ENCODE assay signal across 15 cellular contexts in the genomic region with DNA sequence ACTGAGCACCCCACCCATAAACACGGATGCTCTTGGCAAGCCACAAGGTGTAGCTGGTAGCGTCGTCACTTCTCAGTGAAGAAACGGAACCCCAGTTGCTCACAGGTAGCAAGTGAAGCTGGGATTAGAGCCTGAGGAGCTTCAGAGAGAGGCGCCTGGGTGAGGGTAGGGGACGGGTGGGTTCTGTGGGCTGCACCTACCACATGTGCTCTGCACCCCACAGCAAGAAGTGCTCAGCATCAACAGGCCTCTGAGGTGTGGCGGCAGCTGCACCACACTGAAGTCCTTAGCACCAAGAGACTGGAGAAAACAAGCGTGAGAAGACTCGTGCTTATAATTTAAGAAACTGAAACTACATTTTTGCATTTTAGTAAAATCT. TPM values are rescaled to one million over a fixed set of nuclear protein-coding genes. Genes with fewer than 3 reads are reported as not detected.
DNase-seq lines count a peak whose midpoint lies in the region; ATAC-seq and TF ChIP-seq lines count a peak whose summit lies in the region.
"Had no signal": no experiment of that assay in that cellular context is flagged by ENCODE, and none has a peak within 500 bp of the region (broad histone marks: within the 10 kb centered on the region; RNA-seq: fewer than 3 reads in every experiment).

No MANE protein-coding gene starts in this region.

- no peaks in the 10 kb centered on the region for H3K9me3 ChIP-seq in MM.1S (replicated peaks; ENCODE audit: insufficient read depth, low read length)
- no peaks in the 10 kb centered on the region for H3K9me3 ChIP-seq in uterus
- H3K9me3 ChIP-seq: esophagus muscularis mucosa had no signal

- H3K4me3 ChIP-seq in MM.1S (ENCODE audit: low read length): peak overlapping the region; percentile 18; the same call in 1 of the 2 replicates
- no peak overlapping the region for H3K4me3 ChIP-seq in uterus
- H3K4me3 ChIP-seq: coronary artery, esophagus muscularis mucosa, hepatocyte had no signal

- H3K27me3 Mint-ChIP-seq in activated naive CD4-positive, alpha-beta T cell treated with anti-CD3 and anti-CD28 coated beads, Interleukin-2, amount 50 U/mL, for 24 hours: no peaks in the 10 kb centered on the region
- H3K27me3 Mint-ChIP-seq in central memory CD8-positive, alpha-beta T cell: no peaks in the 10 kb centered on the region
- H3K27me3 Mint-ChIP-seq: B cell had no signal

- TF ChIP-seq CTCF in MM.1S (IDR thresholded peaks at IDR 0.05; ENCODE audit: low read length) (no peak), uterus (IDR thresholded peaks at IDR 0.05) (no peak)

- H4K20me1 ChIP-seq in MM.1S (ENCODE audit: insufficient read depth, low read length): no peaks in the 10 kb centered on the region

- peak overlapping the region; percentile 21 for H2AFZ ChIP-seq in MM.1S (ENCODE audit: low read length)
- H2AFZ ChIP-seq: hepatocyte had no signal

- H3K9me2 ChIP-seq in MM.1S (replicated peaks; ENCODE audit: insufficient read depth, low read length): no peaks in the 10 kb centered on the region

- H3K36me3 Mint-ChIP-seq in activated naive CD4-positive, alpha-beta T cell treated with anti-CD3 and anti-CD28 coated beads, Interleukin-2, amount 50 U/mL, for 24 hours: peaks cover 5% of the 10 kb centered on the region
- H3K36me3 Mint-ChIP-seq in central memory CD8-positive, alpha-beta T cell (ENCODE audit: insufficient read depth): peaks cover 5% of the 10 kb centered on the region

- peaks cover 24% of the 10 kb centered on the region for H3F3A ChIP-seq in MM.1S (ENCODE audit: insufficient read depth, low read length)

- H3K27ac ChIP-seq in MM.1S (ENCODE audit: low read length): peak overlapping the region; percentile 76
- H3K27ac ChIP-seq in temporal lobe (ENCODE audit: low read depth, low read length): peak overlapping the region; percentile 99
- H3K27ac ChIP-seq in uterus: no peak overlapping the region
- H3K27ac ChIP-seq: coronary artery, hepatocyte had no signal

- intact Hi-C loops in uterus (cut with DNase I; ENCODE audit: low total_unique reads): no loop called here

- H3K4me1 ChIP-seq in MM.1S (ENCODE audit: low read length) (peaks cover 23% of the 10 kb centered on the region), uterus (no peaks in the 10 kb centered on the region)

- no peaks in the 10 kb centered on the region for H3K79me2 ChIP-seq in MM.1S (ENCODE audit: low read length)
- H3K79me2 ChIP-seq: hepatocyte had no signal

- no peak overlapping the region for H3K27ac Mint-ChIP-seq in activated naive CD4-positive, alpha-beta T cell treated with anti-CD3 and anti-CD28 coated beads, Interleukin-2, amount 50 U/mL, for 24 hours
- H3K27ac Mint-ChIP-seq in central memory CD8-positive, alpha-beta T cell (ENCODE audit: low read depth): peak overlapping the region; percentile 69
- H3K27ac Mint-ChIP-seq: B cell had no signal

- H3K4me1 Mint-ChIP-seq in activated naive CD4-positive, alpha-beta T cell treated with anti-CD3 and anti-CD28 coated beads, Interleukin-2, amount 50 U/mL, for 24 hours: peaks cover 11% of the 10 kb centered on the region
- H3K4me1 Mint-ChIP-seq in central memory CD8-positive, alpha-beta T cell: peaks cover 19% of the 10 kb centered on the region
- H3K4me1 Mint-ChIP-seq: B cell had no signal

- H3K9ac ChIP-seq in MM.1S (ENCODE audit: low read length): peak overlapping the region; percentile 36; the same call in 1 of the 2 replicates

- H3K36me3 ChIP-seq in MM.1S (replicated peaks; ENCODE audit: insufficient read depth, low read length) (no peaks in the 10 kb centered on the region), uterus (no peaks in the 10 kb centered on the region)

- no peaks in the 10 kb centered on the region for H3K9me3 Mint-ChIP-seq in activated naive CD4-positive, alpha-beta T cell treated with anti-CD3 and anti-CD28 coated beads, Interleukin-2, amount 50 U/mL, for 24 hours
- no peaks in the 10 kb centered on the region for H3K9me3 Mint-ChIP-seq in central memory CD8-positive, alpha-beta T cell

- ATAC-seq in central memory CD8-positive, alpha-beta T cell (replicated peaks; ENCODE audit: extremely low read depth, poor library complexity, severe bottlenecking): peak; percentile 69
- no peak for ATAC-seq in GM19467 (IDR thresholded peaks at IDR 0.05; ENCODE audit: unreplicated experiment)

- no peaks in the 10 kb centered on the region for H3K27me3 ChIP-seq in MM.1S (replicated peaks; ENCODE audit: insufficient read depth, low read length)
- no peaks in the 10 kb centered on the region for H3K27me3 ChIP-seq in uterus
- H3K27me3 ChIP-seq: esophagus muscularis mucosa, hepatocyte had no signal

- no peak for TF ChIP-seq POLR2A in uterus (IDR thresholded peaks at IDR 0.05)

- peak overlapping the region; percentile 48 for H3K4me2 ChIP-seq in MM.1S (ENCODE audit: low read depth, low read length)
- H3K4me2 ChIP-seq: hepatocyte had no signal

- no peak for DNase-seq in activated naive CD4-positive, alpha-beta T cell (lab: John Stamatoyannopoulos, UW)
- DNase-seq in MM.1S (peak; percentile 76), foreskin melanocyte (no peak), uterus (no peak)
- DNase-seq in central memory CD8-positive, alpha-beta T cell (ENCODE audit: low spot score in 2 of 2): no peak
- DNase-seq: activated CD4-positive, alpha-beta T cell treated with anti-CD3 and anti-CD28 coated beads for 48 hours; left colon; SW 1271 had no signal

- peak overlapping the region; percentile 51 for H3K4me3 Mint-ChIP-seq in activated naive CD4-positive, alpha-beta T cell treated with anti-CD3 and anti-CD28 coated beads, Interleukin-2, amount 50 U/mL, for 24 hours
- peak overlapping the region; percentile 37 for H3K4me3 Mint-ChIP-seq in central memory CD8-positive, alpha-beta T cell
- H3K4me3 Mint-ChIP-seq: B cell had no signal

RNA-seq across cellular contexts. Expression of gene MAP6D1, which starts 9.8 kb away (rescaled TPM):
- total RNA-seq in temporal lobe (5.2 TPM), uterus (1 to 10 TPM in 2 of 4 donors, not detected in 2; 1.0 to 1.9 TPM)

Comparison
In these comparisons a context has a peak if more than half of its experiments do, and no peak if none do; other contexts are left out.
1. H3K27ac ChIP-seq: peak in MM.1S (single experiment) and temporal lobe (single experiment); none in uterus (0 of 2).